In the genomic region with DNA sequence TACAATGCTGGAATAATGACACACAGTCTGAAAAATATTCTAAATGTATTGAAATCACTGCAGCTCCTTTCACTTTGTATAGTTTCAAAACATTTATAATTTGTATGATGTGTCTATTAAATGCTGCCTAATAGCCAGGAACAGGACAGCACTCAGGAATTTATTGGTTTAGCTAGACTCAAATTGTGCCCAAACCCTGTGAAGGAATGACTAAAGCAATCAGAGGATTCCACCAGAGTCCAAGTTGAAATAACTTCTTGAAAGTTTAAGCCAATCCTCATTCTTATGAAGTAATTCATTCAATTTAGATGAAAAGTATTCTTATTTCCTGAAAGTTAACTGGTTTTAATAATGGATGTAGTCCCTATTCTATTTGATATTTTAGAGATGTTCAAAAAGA, we compare ENCODE assay signal across 20 cellular contexts.
"Had no signal": no experiment of that assay in that cellular context is flagged by ENCODE, and none has a peak within 500 bp of the region (broad histone marks: within the 10 kb centered on the region; RNA-seq: fewer than 3 reads in every experiment).

No MANE protein-coding gene starts in this region.

- DNase-seq: KBM-7, MV-4-11, NCI-H1048, NCI-H1105, NCI-H1417, NCI-H1436 treated with DMSO at 0.1 percent for 48 hours, NCI-H1694, NCI-H187 treated with DMSO at 0.1 percent for 48 hours, NCI-H2029 treated with DMSO at 0.1 percent for 48 hours, NCI-H2171 treated with DMSO at 0.1 percent for 48 hours, NCI-H345, NCI-H446 treated with DMSO at 0.1 percent for 48 hours, NCI-H524, NCI-H526 treated with DMSO at 0.1 percent for 48 hours, NCI-H748 treated with DMSO at 0.1 percent for 48 hours, Right ventricle myocardium superior, RPMI8226, SIG-M5 had no signal

- H3K4me3 ChIP-seq: SJSA1, SK-N-MC had no signal

- H3K27ac ChIP-seq: SJSA1, SK-N-MC had no signal

- H3K27me3 ChIP-seq: SJSA1 had no signal

- H3K36me3 ChIP-seq: SJSA1 had no signal

- H3K4me1 ChIP-seq: SJSA1 had no signal

- H3K9me3 ChIP-seq: SJSA1 had no signal
